1 cellular context compared by ENCODE assay signal in the genomic region with DNA sequence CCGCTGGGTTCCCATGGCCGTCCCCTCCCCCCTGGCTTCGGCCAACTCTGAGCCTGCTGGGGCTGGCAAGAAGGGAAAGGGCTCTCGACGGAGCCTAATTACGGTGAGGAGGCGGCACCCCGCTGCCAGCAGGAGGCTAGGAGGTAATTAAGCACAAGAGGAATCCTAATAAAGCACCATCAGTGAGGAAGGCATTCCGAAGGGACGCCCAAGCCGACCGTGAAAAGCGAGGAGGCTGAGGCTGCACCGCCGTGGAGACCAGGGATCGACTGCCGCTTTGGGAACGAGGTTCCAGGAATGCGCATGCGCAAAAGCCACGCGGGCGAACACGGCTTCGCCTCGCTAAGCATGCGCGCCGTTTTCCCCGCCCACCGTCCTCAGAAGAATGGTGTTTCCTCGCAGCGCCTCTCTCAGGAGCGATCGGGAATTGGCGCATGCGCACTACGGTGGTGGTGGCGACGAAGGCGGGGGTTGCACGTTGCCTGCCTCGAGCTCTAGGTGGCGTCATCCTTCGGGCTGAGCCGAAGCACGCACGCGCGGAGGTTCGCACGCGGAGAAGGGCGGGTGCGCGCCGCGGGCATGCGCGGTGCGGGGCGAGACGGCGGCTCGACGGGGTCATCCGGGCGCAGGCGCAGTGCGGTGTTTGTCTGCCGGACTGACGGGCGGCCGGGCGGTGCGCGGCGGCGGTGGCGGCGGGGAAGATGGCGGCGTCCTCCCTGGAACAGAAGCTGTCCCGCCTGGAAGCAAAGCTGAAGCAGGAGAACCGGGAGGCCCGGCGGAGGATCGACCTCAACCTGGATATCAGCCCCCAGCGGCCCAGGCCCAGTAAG.
TF ChIP-seq lines count a peak whose summit lies in the region.

TSS of gene MAP2K7 (plus strand) at position 634 of the 830 bp plus-strand sequence. CDS start at position 702, 68 bp downstream.

TF ChIP-seq in HepG2, 621 proteins besides CTCF, POLR2A, EP300 and RAD21 (continued from another document and continues in another):
- TF ChIP-seq YEATS4 (CRISPR knock-in tag; IDR thresholded peaks at IDR 0.05; ENCODE audit: borderline replicate concordance) (peak; percentile 90), BRCA1 (CRISPR knock-in tag; IDR thresholded peaks at IDR 0.05) (peak; percentile 77; the same call in 1 of the 2 replicates), ZNF331 (CRISPR knock-in tag; IDR thresholded peaks at IDR 0.05) (peak; percentile 81), ZNF512B (CRISPR knock-in tag; IDR thresholded peaks at IDR 0.05; ENCODE audit: borderline replicate concordance) (no peak), RORA (CRISPR knock-in tag; IDR thresholded peaks at IDR 0.05) (no peak), ZFY (CRISPR knock-in tag; IDR thresholded peaks at IDR 0.05) (peak; percentile 87), ZNF7 (CRISPR knock-in tag; IDR thresholded peaks at IDR 0.05) (no peak), ZNF530 (CRISPR knock-in tag; IDR thresholded peaks at IDR 0.05; ENCODE audit: low read depth) (no peak), FOXC1 (CRISPR knock-in tag; IDR thresholded peaks at IDR 0.05; ENCODE audit: borderline replicate concordance) (peak; percentile 97), ZNF460 (CRISPR knock-in tag; IDR thresholded peaks at IDR 0.05; ENCODE audit: borderline replicate concordance) (no peak), ZNF225 (CRISPR knock-in tag; IDR thresholded peaks at IDR 0.05) (peak; percentile 46; the same call in 1 of the 2 replicates), KDM3A (CRISPR knock-in tag; IDR thresholded peaks at IDR 0.05; ENCODE audit: low read depth) (no peak), ZNF441 (CRISPR knock-in tag; IDR thresholded peaks at IDR 0.05; ENCODE audit: borderline replicate concordance) (peak; percentile 43), DDIT3 (CRISPR knock-in tag; IDR thresholded peaks at IDR 0.05) (no peak), WIZ (CRISPR knock-in tag; IDR thresholded peaks at IDR 0.05) (peak; percentile 95), ZNF558 (CRISPR knock-in tag; IDR thresholded peaks at IDR 0.05; ENCODE audit: borderline replicate concordance) (no peak; the same call in 1 of the 2 replicates), HNF4G (IDR thresholded peaks at IDR 0.05; ENCODE audit: borderline replicate concordance, low read depth, low read length) (no peak), HNF4G (CRISPR knock-in tag; IDR thresholded peaks at IDR 0.05; ENCODE audit: borderline replicate concordance, low read depth) (0 out of 2 replicates have a peak, but pooled peaks have one; percentile 10), RNF2 (conservative IDR thresholded peaks at IDR 0.05; ENCODE audit: low read depth) (peak; percentile 95), TAF15 (IDR thresholded peaks at IDR 0.05; ENCODE audit: low read depth, low read length, poor library complexity, severe bottlenecking) (peak; percentile 36), ZNF770 (CRISPR knock-in tag; IDR thresholded peaks at IDR 0.05) (peak; percentile 87), GPN1 (CRISPR knock-in tag; IDR thresholded peaks at IDR 0.05; ENCODE audit: borderline replicate concordance) (no peak; the same call in 1 of the 2 replicates), ISX (CRISPR knock-in tag; conservative IDR thresholded peaks at IDR 0.05) (no peak), ZNF781 (CRISPR knock-in tag; IDR thresholded peaks at IDR 0.05; ENCODE audit: borderline replicate concordance, not compliant biosample characterization) (peak; percentile 65), CREBL2 (CRISPR knock-in tag; IDR thresholded peaks at IDR 0.05; ENCODE audit: borderline replicate concordance) (peak; percentile 29; the same call in 1 of the 2 replicates), ZNF574 (CRISPR knock-in tag; IDR thresholded peaks at IDR 0.05) (peak; percentile 87), ZBTB3 (CRISPR knock-in tag; IDR thresholded peaks at IDR 0.05; ENCODE audit: borderline replicate concordance, low read depth) (0 out of 2 replicates have a peak, but pooled peaks have one; percentile 8), BHLHE40 (IDR thresholded peaks at IDR 0.05; ENCODE audit: low read length) (peak; percentile 82), SCMH1 (CRISPR knock-in tag; IDR thresholded peaks at IDR 0.05; ENCODE audit: borderline replicate concordance) (no peak), ZNF382 (CRISPR knock-in tag; IDR thresholded peaks at IDR 0.05; ENCODE audit: borderline replicate concordance) (no peak), SP2 (CRISPR knock-in tag; IDR thresholded peaks at IDR 0.05) (peak; percentile 29), ZNF839 (CRISPR knock-in tag; IDR thresholded peaks at IDR 0.05; ENCODE audit: borderline replicate concordance) (no peak; the same call in 1 of the 2 replicates), ZNF329 (CRISPR knock-in tag; IDR thresholded peaks at IDR 0.05; ENCODE audit: low read depth) (peak; percentile 61), SKI (IDR thresholded peaks at IDR 0.05; ENCODE audit: partially characterized antibody) (peak; percentile 15), ZNF414 (CRISPR knock-in tag; IDR thresholded peaks at IDR 0.05) (no peak), SMARCC2 (IDR thresholded peaks at IDR 0.05) (no peak)
- TF ChIP-seq, protein P1, sequence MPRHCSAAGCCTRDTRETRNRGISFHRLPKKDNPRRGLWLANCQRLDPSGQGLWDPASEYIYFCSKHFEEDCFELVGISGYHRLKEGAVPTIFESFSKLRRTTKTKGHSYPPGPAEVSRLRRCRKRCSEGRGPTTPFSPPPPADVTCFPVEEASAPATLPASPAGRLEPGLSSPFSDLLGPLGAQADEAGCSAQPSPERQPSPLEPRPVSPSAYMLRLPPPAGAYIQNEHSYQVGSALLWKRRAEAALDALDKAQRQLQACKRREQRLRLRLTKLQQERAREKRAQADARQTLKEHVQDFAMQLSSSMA (CRISPR knock-in tag; IDR thresholded peaks at IDR 0.05), result peak; percentile 74
- TF ChIP-seq, protein P2, sequence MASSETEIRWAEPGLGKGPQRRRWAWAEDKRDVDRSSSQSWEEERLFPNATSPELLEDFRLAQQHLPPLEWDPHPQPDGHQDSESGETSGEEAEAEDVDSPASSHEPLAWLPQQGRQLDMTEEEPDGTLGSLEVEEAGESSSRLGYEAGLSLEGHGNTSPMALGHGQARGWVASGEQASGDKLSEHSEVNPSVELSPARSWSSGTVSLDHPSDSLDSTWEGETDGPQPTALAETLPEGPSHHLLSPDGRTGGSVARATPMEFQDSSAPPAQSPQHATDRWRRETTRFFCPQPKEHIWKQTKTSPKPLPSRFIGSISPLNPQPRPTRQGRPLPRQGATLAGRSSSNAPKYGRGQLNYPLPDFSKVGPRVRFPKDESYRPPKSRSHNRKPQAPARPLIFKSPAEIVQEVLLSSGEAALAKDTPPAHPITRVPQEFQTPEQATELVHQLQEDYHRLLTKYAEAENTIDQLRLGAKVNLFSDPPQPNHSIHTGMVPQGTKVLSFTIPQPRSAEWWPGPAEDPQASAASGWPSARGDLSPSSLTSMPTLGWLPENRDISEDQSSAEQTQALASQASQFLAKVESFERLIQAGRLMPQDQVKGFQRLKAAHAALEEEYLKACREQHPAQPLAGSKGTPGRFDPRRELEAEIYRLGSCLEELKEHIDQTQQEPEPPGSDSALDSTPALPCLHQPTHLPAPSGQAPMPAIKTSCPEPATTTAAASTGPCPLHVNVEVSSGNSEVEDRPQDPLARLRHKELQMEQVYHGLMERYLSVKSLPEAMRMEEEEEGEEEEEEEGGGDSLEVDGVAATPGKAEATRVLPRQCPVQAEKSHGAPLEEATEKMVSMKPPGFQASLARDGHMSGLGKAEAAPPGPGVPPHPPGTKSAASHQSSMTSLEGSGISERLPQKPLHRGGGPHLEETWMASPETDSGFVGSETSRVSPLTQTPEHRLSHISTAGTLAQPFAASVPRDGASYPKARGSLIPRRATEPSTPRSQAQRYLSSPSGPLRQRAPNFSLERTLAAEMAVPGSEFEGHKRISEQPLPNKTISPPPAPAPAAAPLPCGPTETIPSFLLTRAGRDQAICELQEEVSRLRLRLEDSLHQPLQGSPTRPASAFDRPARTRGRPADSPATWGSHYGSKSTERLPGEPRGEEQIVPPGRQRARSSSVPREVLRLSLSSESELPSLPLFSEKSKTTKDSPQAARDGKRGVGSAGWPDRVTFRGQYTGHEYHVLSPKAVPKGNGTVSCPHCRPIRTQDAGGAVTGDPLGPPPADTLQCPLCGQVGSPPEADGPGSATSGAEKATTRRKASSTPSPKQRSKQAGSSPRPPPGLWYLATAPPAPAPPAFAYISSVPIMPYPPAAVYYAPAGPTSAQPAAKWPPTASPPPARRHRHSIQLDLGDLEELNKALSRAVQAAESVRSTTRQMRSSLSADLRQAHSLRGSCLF (CRISPR knock-in tag; IDR thresholded peaks at IDR 0.05; ENCODE audit: borderline replicate concordance), result no peak
- TF ChIP-seq, protein P3, sequence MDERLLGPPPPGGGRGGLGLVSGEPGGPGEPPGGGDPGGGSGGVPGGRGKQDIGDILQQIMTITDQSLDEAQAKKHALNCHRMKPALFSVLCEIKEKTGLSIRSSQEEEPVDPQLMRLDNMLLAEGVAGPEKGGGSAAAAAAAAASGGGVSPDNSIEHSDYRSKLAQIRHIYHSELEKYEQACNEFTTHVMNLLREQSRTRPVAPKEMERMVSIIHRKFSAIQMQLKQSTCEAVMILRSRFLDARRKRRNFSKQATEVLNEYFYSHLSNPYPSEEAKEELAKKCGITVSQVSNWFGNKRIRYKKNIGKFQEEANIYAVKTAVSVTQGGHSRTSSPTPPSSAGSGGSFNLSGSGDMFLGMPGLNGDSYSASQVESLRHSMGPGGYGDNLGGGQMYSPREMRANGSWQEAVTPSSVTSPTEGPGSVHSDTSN (CRISPR knock-in tag; IDR thresholded peaks at IDR 0.05), result no peak
- TF ChIP-seq, protein P4, sequence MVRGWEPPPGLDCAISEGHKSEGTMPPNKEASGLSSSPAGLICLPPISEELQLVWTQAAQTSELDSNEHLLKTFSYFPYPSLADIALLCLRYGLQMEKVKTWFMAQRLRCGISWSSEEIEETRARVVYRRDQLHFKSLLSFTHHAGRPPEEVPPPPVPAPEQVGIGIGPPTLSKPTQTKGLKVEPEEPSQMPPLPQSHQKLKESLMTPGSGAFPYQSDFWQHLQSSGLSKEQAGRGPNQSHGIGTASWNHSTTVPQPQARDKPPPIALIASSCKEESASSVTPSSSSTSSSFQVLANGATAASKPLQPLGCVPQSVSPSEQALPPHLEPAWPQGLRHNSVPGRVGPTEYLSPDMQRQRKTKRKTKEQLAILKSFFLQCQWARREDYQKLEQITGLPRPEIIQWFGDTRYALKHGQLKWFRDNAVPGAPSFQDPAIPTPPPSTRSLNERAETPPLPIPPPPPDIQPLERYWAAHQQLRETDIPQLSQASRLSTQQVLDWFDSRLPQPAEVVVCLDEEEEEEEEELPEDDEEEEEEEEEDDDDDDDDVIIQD (CRISPR knock-in tag; IDR thresholded peaks at IDR 0.05; ENCODE audit: low read depth), result peak; percentile 82
